Comparison of ENCODE assay signal across 19 cellular contexts in genomic region chr18:63819780-63820179, GRCh38. TPM values are rescaled to one million over a fixed set of nuclear protein-coding genes. Genes with fewer than 3 reads are reported as not detected.
DNase-seq lines count a peak whose midpoint lies in the region; ATAC-seq and TF ChIP-seq lines count a peak whose summit lies in the region.
"Had no signal": no experiment of that assay in that cellular context is flagged by ENCODE, and none has a peak within 500 bp of the region (broad histone marks: within the 10 kb centered on the region; RNA-seq: fewer than 3 reads in every experiment).

No MANE protein-coding gene starts in this region.

- no peaks in the 10 kb centered on the region for H3K79me2 ChIP-seq in hepatocyte

- no peak for TF ChIP-seq POLR2A in suprapubic skin (IDR thresholded peaks at IDR 0.05)
- TF ChIP-seq POLR2A in gastroesophageal sphincter (IDR thresholded peaks at IDR 0.05), result no peak

- no peaks in the 10 kb centered on the region for H4K20me1 ChIP-seq in hepatocyte (ENCODE audit: insufficient read depth, poor library complexity, severe bottlenecking)
- H4K20me1 ChIP-seq: BLaER1 had no signal

- H3K27me3 ChIP-seq in hepatocyte (no peaks in the 10 kb centered on the region), suprapubic skin (no peaks in the 10 kb centered on the region), gastroesophageal sphincter (no peaks in the 10 kb centered on the region), lower lobe of right lung (ENCODE audit: low read depth) (no peaks in the 10 kb centered on the region)
- H3K27me3 ChIP-seq: BLaER1 had no signal

- H3K4me2 ChIP-seq in hepatocyte, result no peak overlapping the region
- H3K4me2 ChIP-seq: BLaER1 had no signal

- peak overlapping the region; percentile 5 for H3K4me3 ChIP-seq in SK-N-MC
- no peak overlapping the region for H3K4me3 ChIP-seq in hepatocyte
- H3K4me3 ChIP-seq in suprapubic skin, result no peak overlapping the region
- no peak overlapping the region for H3K4me3 ChIP-seq in gastroesophageal sphincter
- H3K4me3 ChIP-seq in lower lobe of right lung, result no peak overlapping the region
- H3K4me3 ChIP-seq: BLaER1, GM23248 had no signal

- no peak for ATAC-seq in GM18502 (IDR thresholded peaks at IDR 0.05; ENCODE audit: poor library complexity, unreplicated experiment)
- no peak for ATAC-seq in gastroesophageal sphincter
- no peak for ATAC-seq in lower lobe of right lung
- ATAC-seq: CD8-positive, alpha-beta T cell had no signal

- intact Hi-C loops in lower lobe of right lung (cut with DNase I), result no loop called here

- no peaks in the 10 kb centered on the region for H3K9me2 ChIP-seq in hepatocyte (replicated peaks; ENCODE audit: insufficient read depth)

- DNase-seq in EH (ENCODE audit: low read depth) (peak; percentile 91), SK-N-MC (ENCODE audit: low read depth, low spot score) (peak; percentile 93), hepatocyte (ENCODE audit: low spot score) (no peak), suprapubic skin (ENCODE audit: low spot score in 2 of 2) (no peak), lower lobe of right lung (no peak)
- DNase-seq: CD8-positive, alpha-beta T cell; DMS79 treated with DMSO at 0.1 percent for 48 hours; GF-D8; GM23248; HCEC 1CT; NCI-H1930; NCI-H526 treated with DMSO at 0.1 percent for 48 hours; RPMI8226; SW 1271 had no signal

- TF ChIP-seq CTCF in hepatocyte (IDR thresholded peaks at IDR 0.05; ENCODE audit: poor library complexity) (no peak), suprapubic skin (IDR thresholded peaks at IDR 0.05) (no peak), gastroesophageal sphincter (IDR thresholded peaks at IDR 0.05) (no peak), lower lobe of right lung (IDR thresholded peaks at IDR 0.05) (no peak)

- H3K27ac ChIP-seq in SK-N-MC, result peak overlapping the region; percentile 66; the same call in 1 of the 2 replicates
- peak overlapping the region; percentile 46 for H3K27ac ChIP-seq in hepatocyte
- H3K27ac ChIP-seq in suprapubic skin, result no peak overlapping the region
- H3K27ac ChIP-seq in gastroesophageal sphincter, result no peak overlapping the region
- H3K27ac ChIP-seq in lower lobe of right lung, result no peak overlapping the region
- H3K27ac ChIP-seq: BLaER1, GM23248 had no signal

- no peak overlapping the region for H2AFZ ChIP-seq in hepatocyte
- H2AFZ ChIP-seq: GM23248 had no signal

- H3K36me3 ChIP-seq in SK-N-MC (ENCODE audit: insufficient read depth, low read length) (no peaks in the 10 kb centered on the region), hepatocyte (replicated peaks; ENCODE audit: insufficient read depth, low read depth) (no peaks in the 10 kb centered on the region), suprapubic skin (no peaks in the 10 kb centered on the region), gastroesophageal sphincter (no peaks in the 10 kb centered on the region), lower lobe of right lung (no peaks in the 10 kb centered on the region)
- H3K36me3 ChIP-seq: BLaER1 had no signal

- 38% methylated on average over 2 of the region's 2 CpGs for WGBS in hepatocyte (ENCODE audit: low lambda C conversion rate, missing lambda C conversion rate)
- WGBS in suprapubic skin, result 25% methylated on average over 2 of the region's 2 CpGs
- 0 to 31% methylated on average over 2 of the region's 2 CpGs for WGBS in gastroesophageal sphincter (ENCODE audit: low coverage in 1 of 2), 2 donors

- H3K9me3 ChIP-seq in SK-N-MC (ENCODE audit: low read depth, low read length) (no peaks in the 10 kb centered on the region), hepatocyte (ENCODE audit: low read depth) (peaks cover 5% of the 10 kb centered on the region), suprapubic skin (no peaks in the 10 kb centered on the region), gastroesophageal sphincter (peaks cover 0 to 19% (median 0%) of the 10 kb centered on the region in 3 donors), lower lobe of right lung (peaks cover 4% of the 10 kb centered on the region)
- H3K9me3 ChIP-seq: BLaER1 had no signal

- H3K9ac ChIP-seq in SK-N-MC (ENCODE audit: insufficient read length), result no peak overlapping the region
- H3K9ac ChIP-seq: BLaER1, GM23248 had no signal

- H3K4me1 ChIP-seq in hepatocyte (ENCODE audit: insufficient read depth), result no peaks in the 10 kb centered on the region
- peaks cover 12% of the 10 kb centered on the region for H3K4me1 ChIP-seq in suprapubic skin
- no peaks in the 10 kb centered on the region for H3K4me1 ChIP-seq in gastroesophageal sphincter
- no peaks in the 10 kb centered on the region for H3K4me1 ChIP-seq in lower lobe of right lung
- H3K4me1 ChIP-seq: BLaER1 had no signal

- TF ChIP-seq EP300 in suprapubic skin (IDR thresholded peaks at IDR 0.05) (no peak), gastroesophageal sphincter (IDR thresholded peaks at IDR 0.05) (no peak)

RNA-seq across cellular contexts. Expression of gene SERPINB7, which starts 44.6 kb away (rescaled TPM):
- total RNA-seq in hepatocyte (0.10 and 0.36 TPM in 2 replicates), suprapubic skin (100 to 1,000 TPM in 2 of 4 donors, 10 to 100 TPM in 2; 24.1 to 214 (median 105) TPM), gastroesophageal sphincter (not detected), lower lobe of right lung (not detected)
- polyA plus RNA-seq in hepatocyte, result 0.77 and 1.9 TPM in 2 replicates
- total RNA-seq: CD8-positive, alpha-beta T cell; OCI-LY7 had no signal
- polyA plus RNA-seq: IgD-negative memory B cell had no signal

Comparison
In these comparisons a context has a peak if more than half of its experiments do, and no peak if none do; other contexts are left out.
1. DNase-seq: peak in EH (single experiment) and SK-N-MC (single experiment); none in hepatocyte (single experiment), suprapubic skin (0 of 2) and lower lobe of right lung (single experiment).
2. H3K27ac ChIP-seq: peak in SK-N-MC (single experiment) and hepatocyte (single experiment); none in suprapubic skin (single experiment), gastroesophageal sphincter (0 of 4) and lower lobe of right lung (single experiment).
3. RNA of gene SERPINB7, which starts 44.6 kb away (total RNA-seq): 24.1 to 214 TPM in suprapubic skin; 0.10 to 0.36 TPM in hepatocyte, not detected in gastroesophageal sphincter and not detected in lower lobe of right lung (single experiment); every median in the first group is over 10 times any median in the second.